ENCODE assay signal across 2 cellular contexts in genomic region chr1:192675716-192676115, GRCh38.
TF ChIP-seq lines count a peak whose summit lies in the region.

No MANE protein-coding gene starts in this region.

TF ChIP-seq in SK-N-SH, 30 proteins besides CTCF, POLR2A, EP300 and RAD21:
- no peak for TF ChIP-seq REST (IDR thresholded peaks at IDR 0.05; ENCODE audit: low read depth, low read length)
- TF ChIP-seq POLR2AphosphoS5 (IDR thresholded peaks at IDR 0.05; ENCODE audit: low read depth, low read length) = no peak
- TF ChIP-seq GATA2 (CRISPR knock-in tag; IDR thresholded peaks at IDR 0.05) = 0 out of 2 replicates have a peak, but pooled peaks have one; percentile 5

TF ChIP-seq in SK-N-SH treated with all-trans-retinoic acid at 6 μM for 48 hours, 23 proteins besides CTCF, POLR2A, EP300 and RAD21 (continued from another document):
- TF ChIP-seq RARB (CRISPR knock-in tag; IDR thresholded peaks at IDR 0.05) = no peak
- TF ChIP-seq CSRNP3 (CRISPR knock-in tag; IDR thresholded peaks at IDR 0.05) = no peak
- no peak for TF ChIP-seq SNAI2 (CRISPR knock-in tag; IDR thresholded peaks at IDR 0.05)
- TF ChIP-seq ARNTL (CRISPR knock-in tag; IDR thresholded peaks at IDR 0.05; ENCODE audit: borderline replicate concordance, low read depth) = no peak
- no peak for TF ChIP-seq PATZ1 (CRISPR knock-in tag; IDR thresholded peaks at IDR 0.05; ENCODE audit: borderline replicate concordance)
- TF ChIP-seq BACH2 (CRISPR knock-in tag; IDR thresholded peaks at IDR 0.05; ENCODE audit: borderline replicate concordance) = no peak
- no peak for TF ChIP-seq ZFP30 (CRISPR knock-in tag; IDR thresholded peaks at IDR 0.05)
- no peak for TF ChIP-seq ZNF70 (CRISPR knock-in tag; IDR thresholded peaks at IDR 0.05)
- TF ChIP-seq PPARA (CRISPR knock-in tag; IDR thresholded peaks at IDR 0.05; ENCODE audit: borderline replicate concordance) = no peak
- no peak for TF ChIP-seq ZNF565 (CRISPR knock-in tag; conservative IDR thresholded peaks at IDR 0.05; ENCODE audit: low read depth)
- TF ChIP-seq ZC3H10 (CRISPR knock-in tag; IDR thresholded peaks at IDR 0.05) = no peak
- TF ChIP-seq ESRRG (CRISPR knock-in tag; IDR thresholded peaks at IDR 0.05) = no peak
- no peak for TF ChIP-seq CSDC2 (CRISPR knock-in tag; IDR thresholded peaks at IDR 0.05)
- no peak for TF ChIP-seq ZNF8 (CRISPR knock-in tag; IDR thresholded peaks at IDR 0.05)
- no peak for TF ChIP-seq ISL1 (CRISPR knock-in tag; IDR thresholded peaks at IDR 0.05)
- no peak for TF ChIP-seq ZFP3 (CRISPR knock-in tag; IDR thresholded peaks at IDR 0.05)
TF ChIP-seq in SK-N-SH treated with all-trans-retinoic acid at 6 μM for 48 hours: peak in this region for 0.
